25 cellular contexts compared by ENCODE assay signal in the genomic region with DNA sequence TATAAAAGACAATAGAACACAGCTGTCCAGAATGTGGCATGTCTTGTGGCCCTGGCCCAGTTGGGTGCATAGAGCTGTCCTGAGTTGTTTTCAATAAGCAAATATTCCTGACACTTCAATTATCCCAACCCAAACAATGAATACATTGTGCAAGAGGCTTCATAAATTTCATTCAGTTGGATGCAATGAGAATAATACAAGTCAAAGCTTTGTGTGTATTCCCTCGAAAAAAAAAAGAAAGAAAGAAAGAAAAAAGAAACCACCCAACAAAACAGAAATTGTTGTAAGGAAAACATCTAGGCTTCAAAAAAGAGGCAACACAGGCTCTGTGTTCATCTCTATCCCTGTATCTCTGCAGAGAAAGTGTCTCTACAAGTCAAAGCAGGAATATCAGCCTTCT.
DNase-seq lines count a peak whose midpoint lies in the region; ATAC-seq, FAIRE-seq and TF ChIP-seq lines count a peak whose summit lies in the region.
"Had no signal": no experiment of that assay in that cellular context is flagged by ENCODE, and none has a peak within 500 bp of the region (broad histone marks: within the 10 kb centered on the region; RNA-seq: fewer than 3 reads in every experiment).

No MANE protein-coding gene starts in this region.

- peak; percentile 92 for FAIRE-seq in frontal cortex (lab: Jason Lieb, UNC)
- FAIRE-seq: D721Med, G401.6 had no signal

- ATAC-seq in esophagus mucosa = no peak
- ATAC-seq: GM23338 had no signal

- no peaks in the 10 kb centered on the region for H3K36me3 ChIP-seq in tibial artery
- H3K36me3 ChIP-seq: BLaER1, SJSA1 had no signal

- no peaks in the 10 kb centered on the region for H3K4me1 ChIP-seq in tibial artery
- H3K4me1 ChIP-seq: BLaER1, SJSA1 had no signal

- no peak for TF ChIP-seq CTCF in tibial artery (IDR thresholded peaks at IDR 0.05)

- H3K27ac ChIP-seq in tibial artery = no peak overlapping the region
- H3K27ac ChIP-seq: BLaER1, PC-9, SJSA1 had no signal

- no peak overlapping the region for H3K4me3 ChIP-seq in tibial artery
- H3K4me3 ChIP-seq: BLaER1, GM23338, PC-9, SJSA1 had no signal

- intact Hi-C loops in tibial artery (cut with DNase I; ENCODE audit: low total_unique reads) = no loop called here

- H3K27me3 ChIP-seq in tibial artery = no peaks in the 10 kb centered on the region
- H3K27me3 ChIP-seq: BLaER1, SJSA1 had no signal

- DNase-seq in COLO829 (ENCODE audit: low spot score) (peak; percentile 74), NCI-H748 (lab: John Stamatoyannopoulos, UW; ENCODE audit: unreplicated experiment) (peak; percentile 56), frontal cortex (ENCODE audit: low spot score in 2 of 2) (peak in 1 of 2 donors; percentile 35), putamen (ENCODE audit: low spot score) (peak; percentile 62), epidermal melanocyte (ENCODE audit: insufficient read length, low spot score) (no peak), tibial artery (no peak)
- DNase-seq: CD4-positive, CD25-positive, alpha-beta regulatory T cell; H9; IMR-90; KG1; MM.1S; NCI-H1092; NCI-H1417 treated with DMSO at 0.1 percent for 48 hours; NCI-H1694 treated with DMSO at 0.1 percent for 48 hours; NCI-H2081; NCI-H2227 treated with DMSO at 0.1 percent for 48 hours; PC-9; Right ventricle myocardium superior; RPMI8226 had no signal

- H3K9me3 ChIP-seq in tibial artery = no peaks in the 10 kb centered on the region
- H3K9me3 ChIP-seq: BLaER1, SJSA1 had no signal

Comparison
In these comparisons a context has a peak if more than half of its experiments do, and no peak if none do; other contexts are left out.
1. DNase-seq: peak in COLO829 (single experiment), NCI-H748 (single experiment) and putamen (single experiment); none in epidermal melanocyte (single experiment) and tibial artery (0 of 2).